Comparison of ENCODE assay signal across 16 cellular contexts in genomic region chr7:46660402-46660801, GRCh38.
"Had no signal": no experiment of that assay in that cellular context is flagged by ENCODE, and none has a peak within 500 bp of the region (broad histone marks: within the 10 kb centered on the region; RNA-seq: fewer than 3 reads in every experiment).

No MANE protein-coding gene starts in this region.

- DNase-seq: activated B cell treated with CpG ODN at 0.5 μM for 24 hours; activated CD4-positive, alpha-beta T cell treated with anti-CD3 and anti-CD28 coated beads, Interleukin-2, amount 50 U/mL, for 1 hour; activated CD8-positive, alpha-beta memory T cell treated with anti-CD3 and anti-CD28 coated beads for 24 hours; activated naive CD4-positive, alpha-beta T cell treated with anti-CD3 and anti-CD28 coated beads for 36 hours; activated naive CD8-positive, alpha-beta T cell treated with anti-CD3 and anti-CD28 coated beads, Interleukin-2, amount 50 U/mL, for 24 hours; aorta; endodermal cell; islet precursor cell; left ventricle myocardium inferior; mucosa of descending colon; naive thymus-derived CD4-positive, alpha-beta T cell; stimulated activated CD4-positive, alpha-beta T cell treated with anti-CD3 and anti-CD28 coated beads, Interleukin-4, amount 100 ng/mL, for 1 hour; stimulated activated naive B cell treated with anti-CD40 and anti-IgM and Interleukin-4, amounts not matched to agents 10 μg/mL and 1 μg/mL and 100 μg/mL, for 72 hours; substantia nigra; transverse colon had no signal

- H3K27ac ChIP-seq: left ventricle myocardium inferior, transverse colon, vagina had no signal

- H3K27me3 ChIP-seq: transverse colon, vagina had no signal

- H3K4me3 ChIP-seq: left ventricle myocardium inferior, mucosa of descending colon, transverse colon, vagina had no signal

- H3K9me3 ChIP-seq: left ventricle myocardium inferior, mucosa of descending colon, transverse colon, vagina had no signal

- H3K36me3 ChIP-seq: left ventricle myocardium inferior, transverse colon, vagina had no signal

- ATAC-seq: activated naive CD8-positive, alpha-beta T cell treated with anti-CD3 and anti-CD28 coated beads, Interleukin-2, amount 50 U/mL, for 24 hours; mucosa of descending colon; naive thymus-derived CD4-positive, alpha-beta T cell; stimulated activated naive B cell treated with anti-CD40 and anti-IgM and Interleukin-4, amounts not matched to agents 10 μg/mL and 1 μg/mL and 100 μg/mL, for 72 hours had no signal

- H3K4me1 ChIP-seq: left ventricle myocardium inferior, transverse colon, vagina had no signal
